1 cellular context compared by ENCODE assay signal in genomic region chr4:121656269-121656641, GRCh38.
A peak's percentile ranks its signal among the peaks of the same experiment; 100 is the strongest.
TF ChIP-seq lines count a peak whose summit lies in the region.

No MANE protein-coding gene starts in this region.

TF ChIP-seq in K562, 482 proteins besides CTCF, POLR2A, EP300 and RAD21 (continued from another document):
- TF ChIP-seq MLLT1 (IDR thresholded peaks at IDR 0.05) = 0 out of 4 replicates have a peak, but pooled peaks of 1 of the 2 experiments have one; percentile 48
- no peak for TF ChIP-seq HDAC3 (IDR thresholded peaks at IDR 0.05; ENCODE audit: borderline replicate concordance, partially characterized antibody)
- TF ChIP-seq DEAF1 (CRISPR knock-in tag; IDR thresholded peaks at IDR 0.05) = 0 out of 2 replicates have a peak, but pooled peaks have one; percentile 37
- no peak for TF ChIP-seq RBBP5 (IDR thresholded peaks at IDR 0.05; ENCODE audit: borderline replicate concordance, insufficient read depth, low read length, poor library complexity, severe bottlenecking)
- TF ChIP-seq ZBTB26 (CRISPR knock-in tag; IDR thresholded peaks at IDR 0.05) = 0 out of 2 replicates have a peak, but pooled peaks have one; percentile 62
- TF ChIP-seq FOXK2 (conservative IDR thresholded peaks at IDR 0.05 in 1 of 2, IDR thresholded peaks at IDR 0.05 in 1 of 2; ENCODE audit: low read depth in 2 of 2) = peak in 1 of 2 experiments; percentile 65; a peak in 1 of 4 replicates
- no peak for TF ChIP-seq ATF1 (CRISPR knock-in tag; IDR thresholded peaks at IDR 0.05)
- TF ChIP-seq ATF1 (tag; IDR thresholded peaks at IDR 0.05) = peak; percentile 59
- 0 out of 2 replicates have a peak, but pooled peaks have one; percentile 40 for TF ChIP-seq SMARCA5 (IDR thresholded peaks at IDR 0.05)
- TF ChIP-seq MCM3 (IDR thresholded peaks at IDR 0.05) = peak; percentile 99
TF ChIP-seq in K562: peak in this region for 16.
